In the genomic region with DNA sequence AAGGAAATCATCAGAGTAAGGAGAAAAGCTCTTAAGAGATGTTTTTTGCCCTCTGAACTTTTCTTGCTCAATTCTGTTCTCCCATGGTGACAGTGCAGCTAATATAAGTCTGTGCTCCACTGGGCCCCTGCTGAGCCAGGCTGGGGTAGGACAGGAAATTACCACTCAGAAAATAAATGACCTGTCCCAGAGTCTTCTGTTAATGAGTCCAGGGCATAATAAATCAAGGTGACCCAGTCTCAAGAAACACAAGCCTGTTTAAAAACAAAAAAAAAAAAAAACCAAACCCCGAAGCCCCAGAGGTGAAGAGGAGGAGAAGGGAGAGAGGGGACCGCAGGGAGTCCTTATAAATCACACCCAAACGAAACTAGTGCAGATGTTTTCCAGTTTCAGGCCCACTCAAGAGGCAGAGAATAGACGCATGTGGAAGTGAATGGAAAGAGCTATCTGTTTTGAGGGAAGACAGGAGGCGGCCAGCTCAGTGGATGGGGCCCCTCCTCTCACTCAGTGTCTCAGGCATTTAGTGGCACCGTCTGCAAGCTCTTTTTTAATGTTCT, we compare ENCODE assay signal across 11 cellular contexts. TPM values are rescaled to one million over a fixed set of nuclear protein-coding genes. Genes with fewer than 3 reads are reported as not detected.
DNase-seq lines count a peak whose midpoint lies in the region; ATAC-seq and TF ChIP-seq lines count a peak whose summit lies in the region.
"Had no signal": no experiment of that assay in that cellular context is flagged by ENCODE, and none has a peak within 500 bp of the region (broad histone marks: within the 10 kb centered on the region; RNA-seq: fewer than 3 reads in every experiment).

No MANE protein-coding gene starts in this region.

- no peak overlapping the region for H3K9ac ChIP-seq in KMS-11

- ATAC-seq in HG03432 (IDR thresholded peaks at IDR 0.05; ENCODE audit: unreplicated experiment): no peak

- WGBS in stomach, 5 donors: 53 to 64% (median 61%) methylated on average over 6 of the region's 6 CpGs

- peak overlapping the region; percentile 24; the same call in 1 of the 2 replicates for H2AFZ ChIP-seq in KMS-11 (ENCODE audit: low read depth)

- no peaks in the 10 kb centered on the region for H3K79me2 ChIP-seq in KMS-11 (ENCODE audit: insufficient read depth, low read depth)

- H3K4me3 ChIP-seq in KMS-11 (IDR thresholded peaks at IDR 0.05; ENCODE audit: insufficient read depth, low read depth, low read length) (no peak overlapping the region), stomach (no peak overlapping the region)
- H3K4me3 ChIP-seq: tibial artery had no signal

- no peaks in the 10 kb centered on the region for H3K36me3 ChIP-seq in KMS-11 (ENCODE audit: insufficient read depth)
- H3K36me3 ChIP-seq in stomach: no peaks in the 10 kb centered on the region
- H3K36me3 ChIP-seq: tibial artery had no signal

- no peak for TF ChIP-seq EP300 in stomach (IDR thresholded peaks at IDR 0.05)

- no peak overlapping the region for H3K4me2 ChIP-seq in KMS-11

- no peaks in the 10 kb centered on the region for H4K20me1 ChIP-seq in KMS-11 (ENCODE audit: insufficient read depth)

- H3K9me3 ChIP-seq in stomach: no peaks in the 10 kb centered on the region
- H3K9me3 ChIP-seq: tibial artery had no signal

- no peak for TF ChIP-seq POLR2A in stomach (IDR thresholded peaks at IDR 0.05)

- no peaks in the 10 kb centered on the region for H3K4me1 ChIP-seq in KMS-11 (ENCODE audit: low read depth, poor library complexity, severe bottlenecking)
- H3K4me1 ChIP-seq in stomach: peaks cover 5 to 53% (median 20%) of the 10 kb centered on the region in 4 donors

- H3K27me3 ChIP-seq in KMS-11 (ENCODE audit: insufficient read depth, low read depth) (no peaks in the 10 kb centered on the region), stomach (no peaks in the 10 kb centered on the region)
- H3K27me3 ChIP-seq: tibial artery had no signal

- no peak for TF ChIP-seq CTCF in KMS-11 (conservative IDR thresholded peaks at IDR 0.05; ENCODE audit: low read depth, low read length)
- TF ChIP-seq CTCF in stomach (IDR thresholded peaks at IDR 0.05): no peak

- intact Hi-C loops in stomach (cut with DNase I; ENCODE audit: low total_unique reads): no loop called here

- DNase-seq in SHP77 (lab: John Stamatoyannopoulos, UW) (peak; percentile 33 to 45), left kidney (ENCODE audit: low read depth, low spot score) (peak; percentile 97), stomach (no peak), HCEC 1CT (no peak), NCI-H82 (lab: John Stamatoyannopoulos, UW) (no peak)
- no peak for DNase-seq in stimulated activated CD4-positive, alpha-beta T cell treated with anti-CD3 and anti-CD28 coated beads, Interleukin-2, amount 100 ng/mL, for 24 hours
- DNase-seq: activated T-cell treated with anti-CD3 and anti-CD28 coated beads for 4 hours, DMS 273 treated with DMSO at 0.1 percent for 48 hours had no signal

- no peak overlapping the region for H3K27ac ChIP-seq in KMS-11
- H3K27ac ChIP-seq in stomach: peak overlapping the region in 4 of 5 donors; percentile 14 to 79 (median 56)
- H3K27ac ChIP-seq: tibial artery had no signal

RNA-seq across cellular contexts. Expression of a gene that starts 59.8 kb away (rescaled TPM):
- 10 to 100 TPM in 4 of 5 donors, 1 to 10 TPM in 1; 9.8 to 51.3 (median 32.2) TPM for total RNA-seq in stomach
- polyA plus RNA-seq in stomach: 10 to 100 TPM in 1 of 3 donors, 1 to 10 TPM in 2; 5.2 to 17.5 (median 8.8) TPM

Comparison
In these comparisons a context has a peak if more than half of its experiments do, and no peak if none do; other contexts are left out.
1. DNase-seq: peak in SHP77 (2 of 2) and left kidney (single experiment); none in stomach (single experiment), stimulated activated CD4-positive, alpha-beta T cell treated with anti-CD3 and anti-CD28 coated beads, Interleukin-2, amount 100 ng/mL, for 24 hours (0 of 2), HCEC 1CT (single experiment) and NCI-H82 (single experiment).